ENCODE assay signal across 1 cellular context in the genomic region with DNA sequence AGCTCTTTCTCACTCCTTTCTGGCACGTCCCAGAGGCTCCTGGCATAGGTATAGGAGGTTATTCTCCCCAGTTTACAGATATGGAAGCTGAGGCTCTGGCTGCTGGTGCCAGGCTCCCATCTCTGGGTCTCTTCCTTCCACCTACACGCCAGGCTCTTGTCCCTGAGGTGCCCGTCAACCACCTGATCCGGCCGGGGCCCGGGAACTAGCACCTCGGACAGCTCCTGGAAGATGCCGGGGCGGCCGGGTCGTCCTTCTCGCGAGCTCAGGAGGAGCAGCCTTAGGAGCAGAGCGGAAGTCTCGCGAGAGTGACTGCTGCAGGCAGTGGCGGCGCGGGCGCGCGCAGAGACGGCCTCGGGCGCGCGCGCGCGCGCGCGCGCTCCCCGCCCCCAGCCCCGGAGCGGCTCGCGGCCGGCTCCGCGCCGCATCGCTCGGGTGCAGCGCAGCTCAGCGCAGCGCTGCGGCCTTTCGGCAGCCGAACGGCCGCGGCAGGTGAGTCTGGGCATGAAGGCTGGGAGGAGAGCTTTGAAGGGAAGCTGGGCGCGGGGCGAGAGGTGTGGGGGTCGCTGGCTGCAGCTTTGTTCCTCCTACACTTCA.
TF ChIP-seq lines count a peak whose summit lies in the region.

A gene with protein sequence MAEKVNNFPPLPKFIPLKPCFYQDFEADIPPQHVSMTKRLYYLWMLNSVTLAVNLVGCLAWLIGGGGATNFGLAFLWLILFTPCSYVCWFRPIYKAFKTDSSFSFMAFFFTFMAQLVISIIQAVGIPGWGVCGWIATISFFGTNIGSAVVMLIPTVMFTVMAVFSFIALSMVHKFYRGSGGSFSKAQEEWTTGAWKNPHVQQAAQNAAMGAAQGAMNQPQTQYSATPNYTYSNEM (plus strand): TSS at position 382 of the 597 bp plus-strand sequence. CDS start 16,277 bp downstream, outside the sequence.

TF ChIP-seq in HepG2, 621 proteins besides CTCF, POLR2A, EP300 and RAD21 (continued from another document and continues in another):
- TF ChIP-seq, protein P1, sequence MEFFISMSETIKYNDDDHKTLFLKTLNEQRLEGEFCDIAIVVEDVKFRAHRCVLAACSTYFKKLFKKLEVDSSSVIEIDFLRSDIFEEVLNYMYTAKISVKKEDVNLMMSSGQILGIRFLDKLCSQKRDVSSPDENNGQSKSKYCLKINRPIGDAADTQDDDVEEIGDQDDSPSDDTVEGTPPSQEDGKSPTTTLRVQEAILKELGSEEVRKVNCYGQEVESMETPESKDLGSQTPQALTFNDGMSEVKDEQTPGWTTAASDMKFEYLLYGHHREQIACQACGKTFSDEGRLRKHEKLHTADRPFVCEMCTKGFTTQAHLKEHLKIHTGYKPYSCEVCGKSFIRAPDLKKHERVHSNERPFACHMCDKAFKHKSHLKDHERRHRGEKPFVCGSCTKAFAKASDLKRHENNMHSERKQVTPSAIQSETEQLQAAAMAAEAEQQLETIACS (CRISPR knock-in tag; IDR thresholded peaks at IDR 0.05): peak; percentile 94
- no peak for TF ChIP-seq KAT7 (CRISPR knock-in tag; IDR thresholded peaks at IDR 0.05; ENCODE audit: borderline replicate concordance)
- TF ChIP-seq, protein P2, sequence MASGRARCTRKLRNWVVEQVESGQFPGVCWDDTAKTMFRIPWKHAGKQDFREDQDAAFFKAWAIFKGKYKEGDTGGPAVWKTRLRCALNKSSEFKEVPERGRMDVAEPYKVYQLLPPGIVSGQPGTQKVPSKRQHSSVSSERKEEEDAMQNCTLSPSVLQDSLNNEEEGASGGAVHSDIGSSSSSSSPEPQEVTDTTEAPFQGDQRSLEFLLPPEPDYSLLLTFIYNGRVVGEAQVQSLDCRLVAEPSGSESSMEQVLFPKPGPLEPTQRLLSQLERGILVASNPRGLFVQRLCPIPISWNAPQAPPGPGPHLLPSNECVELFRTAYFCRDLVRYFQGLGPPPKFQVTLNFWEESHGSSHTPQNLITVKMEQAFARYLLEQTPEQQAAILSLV (CRISPR knock-in tag; IDR thresholded peaks at IDR 0.05; ENCODE audit: borderline replicate concordance): no peak
- 0 out of 2 replicates have a peak, but pooled peaks have one; percentile 58 for TF ChIP-seq SP140L (CRISPR knock-in tag; IDR thresholded peaks at IDR 0.05; ENCODE audit: borderline replicate concordance)
- TF ChIP-seq ZNF10 (CRISPR knock-in tag; IDR thresholded peaks at IDR 0.05; ENCODE audit: borderline replicate concordance, low read depth): no peak
- TF ChIP-seq ZMYM3 (CRISPR knock-in tag; IDR thresholded peaks at IDR 0.05): no peak
- TF ChIP-seq CBFB (CRISPR knock-in tag; IDR thresholded peaks at IDR 0.05): peak; percentile 54; the same call in 1 of the 2 replicates
- TF ChIP-seq PHB2 (IDR thresholded peaks at IDR 0.05; ENCODE audit: partially characterized antibody): no peak
- TF ChIP-seq TAF1 (CRISPR knock-in tag; IDR thresholded peaks at IDR 0.05): peak; percentile 15; the same call in 1 of the 2 replicates
- peak; percentile 89 for TF ChIP-seq TMF1 (CRISPR knock-in tag; IDR thresholded peaks at IDR 0.05; ENCODE audit: low read depth)
- TF ChIP-seq ATRX (CRISPR knock-in tag; IDR thresholded peaks at IDR 0.05; ENCODE audit: borderline replicate concordance): no peak
- TF ChIP-seq ZNF253 (CRISPR knock-in tag; IDR thresholded peaks at IDR 0.05; ENCODE audit: borderline replicate concordance): no peak; the same call in 1 of the 2 replicates
- TF ChIP-seq, protein P3, sequence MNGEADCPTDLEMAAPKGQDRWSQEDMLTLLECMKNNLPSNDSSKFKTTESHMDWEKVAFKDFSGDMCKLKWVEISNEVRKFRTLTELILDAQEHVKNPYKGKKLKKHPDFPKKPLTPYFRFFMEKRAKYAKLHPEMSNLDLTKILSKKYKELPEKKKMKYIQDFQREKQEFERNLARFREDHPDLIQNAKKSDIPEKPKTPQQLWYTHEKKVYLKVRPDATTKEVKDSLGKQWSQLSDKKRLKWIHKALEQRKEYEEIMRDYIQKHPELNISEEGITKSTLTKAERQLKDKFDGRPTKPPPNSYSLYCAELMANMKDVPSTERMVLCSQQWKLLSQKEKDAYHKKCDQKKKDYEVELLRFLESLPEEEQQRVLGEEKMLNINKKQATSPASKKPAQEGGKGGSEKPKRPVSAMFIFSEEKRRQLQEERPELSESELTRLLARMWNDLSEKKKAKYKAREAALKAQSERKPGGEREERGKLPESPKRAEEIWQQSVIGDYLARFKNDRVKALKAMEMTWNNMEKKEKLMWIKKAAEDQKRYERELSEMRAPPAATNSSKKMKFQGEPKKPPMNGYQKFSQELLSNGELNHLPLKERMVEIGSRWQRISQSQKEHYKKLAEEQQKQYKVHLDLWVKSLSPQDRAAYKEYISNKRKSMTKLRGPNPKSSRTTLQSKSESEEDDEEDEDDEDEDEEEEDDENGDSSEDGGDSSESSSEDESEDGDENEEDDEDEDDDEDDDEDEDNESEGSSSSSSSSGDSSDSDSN (CRISPR knock-in tag; IDR thresholded peaks at IDR 0.05): peak; percentile 29; the same call in 1 of the 2 replicates
- TF ChIP-seq ZNF20 (CRISPR knock-in tag; IDR thresholded peaks at IDR 0.05): no peak
- TF ChIP-seq ZNF720 (CRISPR knock-in tag; IDR thresholded peaks at IDR 0.05): no peak
- TF ChIP-seq, protein P4, sequence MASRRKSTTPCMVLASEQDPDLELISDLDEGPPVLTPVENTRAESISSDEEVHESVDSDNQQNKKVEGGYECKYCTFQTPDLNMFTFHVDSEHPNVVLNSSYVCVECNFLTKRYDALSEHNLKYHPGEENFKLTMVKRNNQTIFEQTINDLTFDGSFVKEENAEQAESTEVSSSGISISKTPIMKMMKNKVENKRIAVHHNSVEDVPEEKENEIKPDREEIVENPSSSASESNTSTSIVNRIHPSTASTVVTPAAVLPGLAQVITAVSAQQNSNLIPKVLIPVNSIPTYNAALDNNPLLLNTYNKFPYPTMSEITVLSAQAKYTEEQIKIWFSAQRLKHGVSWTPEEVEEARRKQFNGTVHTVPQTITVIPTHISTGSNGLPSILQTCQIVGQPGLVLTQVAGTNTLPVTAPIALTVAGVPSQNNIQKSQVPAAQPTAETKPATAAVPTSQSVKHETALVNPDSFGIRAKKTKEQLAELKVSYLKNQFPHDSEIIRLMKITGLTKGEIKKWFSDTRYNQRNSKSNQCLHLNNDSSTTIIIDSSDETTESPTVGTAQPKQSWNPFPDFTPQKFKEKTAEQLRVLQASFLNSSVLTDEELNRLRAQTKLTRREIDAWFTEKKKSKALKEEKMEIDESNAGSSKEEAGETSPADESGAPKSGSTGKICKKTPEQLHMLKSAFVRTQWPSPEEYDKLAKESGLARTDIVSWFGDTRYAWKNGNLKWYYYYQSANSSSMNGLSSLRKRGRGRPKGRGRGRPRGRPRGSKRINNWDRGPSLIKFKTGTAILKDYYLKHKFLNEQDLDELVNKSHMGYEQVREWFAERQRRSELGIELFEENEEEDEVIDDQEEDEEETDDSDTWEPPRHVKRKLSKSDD (CRISPR knock-in tag; IDR thresholded peaks at IDR 0.05; ENCODE audit: low read depth): peak; percentile 75
- no peak for TF ChIP-seq ZNF562 (CRISPR knock-in tag; IDR thresholded peaks at IDR 0.05; ENCODE audit: borderline replicate concordance)
- no peak for TF ChIP-seq ZNF17 (CRISPR knock-in tag; IDR thresholded peaks at IDR 0.05)
- TF ChIP-seq, protein P5, sequence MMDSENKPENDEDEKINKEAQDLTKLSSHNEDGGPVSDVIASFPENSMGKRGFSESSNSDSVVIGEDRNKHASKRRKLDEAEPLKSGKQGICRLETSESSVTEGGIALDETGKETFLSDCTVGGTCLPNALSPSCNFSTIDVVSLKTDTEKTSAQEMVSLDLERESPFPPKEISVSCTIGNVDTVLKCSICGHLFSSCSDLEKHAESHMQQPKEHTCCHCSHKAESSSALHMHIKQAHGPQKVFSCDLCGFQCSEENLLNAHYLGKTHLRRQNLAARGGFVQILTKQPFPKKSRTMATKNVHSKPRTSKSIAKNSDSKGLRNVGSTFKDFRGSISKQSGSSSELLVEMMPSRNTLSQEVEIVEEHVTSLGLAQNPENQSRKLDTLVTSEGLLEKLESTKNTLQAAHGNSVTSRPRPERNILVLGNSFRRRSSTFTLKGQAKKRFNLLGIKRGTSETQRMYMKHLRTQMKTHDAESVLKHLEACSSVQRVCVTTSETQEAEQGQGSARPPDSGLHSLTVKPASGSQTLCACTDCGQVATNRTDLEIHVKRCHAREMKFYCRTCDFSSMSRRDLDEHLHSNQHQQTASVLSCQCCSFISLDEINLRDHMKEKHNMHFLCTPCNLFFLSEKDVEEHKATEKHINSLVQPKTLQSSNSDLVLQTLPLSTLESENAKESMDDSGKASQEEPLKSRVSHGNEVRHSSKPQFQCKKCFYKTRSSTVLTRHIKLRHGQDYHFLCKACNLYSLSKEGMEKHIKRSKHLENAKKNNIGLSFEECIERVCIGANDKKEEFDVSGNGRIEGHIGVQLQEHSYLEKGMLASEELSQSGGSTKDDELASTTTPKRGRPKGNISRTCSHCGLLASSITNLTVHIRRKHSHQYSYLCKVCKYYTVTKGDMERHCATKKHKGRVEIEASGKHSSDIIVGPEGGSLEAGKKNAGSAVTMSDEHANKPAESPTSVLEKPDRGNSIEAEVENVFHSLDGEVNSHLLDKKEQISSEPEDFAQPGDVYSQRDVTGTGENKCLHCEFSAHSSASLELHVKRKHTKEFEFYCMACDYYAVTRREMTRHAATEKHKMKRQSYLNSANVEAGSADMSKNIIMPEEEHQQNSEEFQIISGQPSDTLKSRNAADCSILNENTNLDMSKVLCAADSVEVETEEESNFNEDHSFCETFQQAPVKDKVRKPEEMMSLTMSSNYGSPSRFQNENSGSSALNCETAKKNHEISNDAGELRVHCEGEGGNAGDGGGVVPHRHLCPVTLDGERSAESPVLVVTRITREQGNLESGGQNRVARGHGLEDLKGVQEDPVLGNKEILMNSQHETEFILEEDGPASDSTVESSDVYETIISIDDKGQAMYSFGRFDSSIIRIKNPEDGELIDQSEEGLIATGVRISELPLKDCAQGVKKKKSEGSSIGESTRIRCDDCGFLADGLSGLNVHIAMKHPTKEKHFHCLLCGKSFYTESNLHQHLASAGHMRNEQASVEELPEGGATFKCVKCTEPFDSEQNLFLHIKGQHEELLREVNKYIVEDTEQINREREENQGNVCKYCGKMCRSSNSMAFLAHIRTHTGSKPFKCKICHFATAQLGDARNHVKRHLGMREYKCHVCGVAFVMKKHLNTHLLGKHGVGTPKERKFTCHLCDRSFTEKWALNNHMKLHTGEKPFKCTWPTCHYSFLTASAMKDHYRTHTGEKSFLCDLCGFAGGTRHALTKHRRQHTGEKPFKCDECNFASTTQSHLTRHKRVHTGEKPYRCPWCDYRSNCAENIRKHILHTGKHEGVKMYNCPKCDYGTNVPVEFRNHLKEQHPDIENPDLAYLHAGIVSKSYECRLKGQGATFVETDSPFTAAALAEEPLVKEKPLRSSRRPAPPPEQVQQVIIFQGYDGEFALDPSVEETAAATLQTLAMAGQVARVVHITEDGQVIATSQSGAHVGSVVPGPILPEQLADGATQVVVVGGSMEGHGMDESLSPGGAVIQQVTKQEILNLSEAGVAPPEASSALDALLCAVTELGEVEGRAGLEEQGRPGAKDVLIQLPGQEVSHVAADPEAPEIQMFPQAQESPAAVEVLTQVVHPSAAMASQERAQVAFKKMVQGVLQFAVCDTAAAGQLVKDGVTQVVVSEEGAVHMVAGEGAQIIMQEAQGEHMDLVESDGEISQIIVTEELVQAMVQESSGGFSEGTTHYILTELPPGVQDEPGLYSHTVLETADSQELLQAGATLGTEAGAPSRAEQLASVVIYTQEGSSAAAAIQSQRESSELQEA (CRISPR knock-in tag; IDR thresholded peaks at IDR 0.05; ENCODE audit: not compliant biosample characterization): no peak
- TF ChIP-seq, protein P6, sequence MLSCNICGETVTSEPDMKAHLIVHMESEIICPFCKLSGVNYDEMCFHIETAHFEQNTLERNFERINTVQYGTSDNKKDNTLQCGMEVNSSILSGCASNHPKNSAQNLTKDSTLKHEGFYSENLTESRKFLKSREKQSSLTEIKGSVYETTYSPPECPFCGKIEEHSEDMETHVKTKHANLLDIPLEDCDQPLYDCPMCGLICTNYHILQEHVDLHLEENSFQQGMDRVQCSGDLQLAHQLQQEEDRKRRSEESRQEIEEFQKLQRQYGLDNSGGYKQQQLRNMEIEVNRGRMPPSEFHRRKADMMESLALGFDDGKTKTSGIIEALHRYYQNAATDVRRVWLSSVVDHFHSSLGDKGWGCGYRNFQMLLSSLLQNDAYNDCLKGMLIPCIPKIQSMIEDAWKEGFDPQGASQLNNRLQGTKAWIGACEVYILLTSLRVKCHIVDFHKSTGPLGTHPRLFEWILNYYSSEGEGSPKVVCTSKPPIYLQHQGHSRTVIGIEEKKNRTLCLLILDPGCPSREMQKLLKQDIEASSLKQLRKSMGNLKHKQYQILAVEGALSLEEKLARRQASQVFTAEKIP (CRISPR knock-in tag; IDR thresholded peaks at IDR 0.05; ENCODE audit: borderline replicate concordance): no peak
- TF ChIP-seq, protein P7, sequence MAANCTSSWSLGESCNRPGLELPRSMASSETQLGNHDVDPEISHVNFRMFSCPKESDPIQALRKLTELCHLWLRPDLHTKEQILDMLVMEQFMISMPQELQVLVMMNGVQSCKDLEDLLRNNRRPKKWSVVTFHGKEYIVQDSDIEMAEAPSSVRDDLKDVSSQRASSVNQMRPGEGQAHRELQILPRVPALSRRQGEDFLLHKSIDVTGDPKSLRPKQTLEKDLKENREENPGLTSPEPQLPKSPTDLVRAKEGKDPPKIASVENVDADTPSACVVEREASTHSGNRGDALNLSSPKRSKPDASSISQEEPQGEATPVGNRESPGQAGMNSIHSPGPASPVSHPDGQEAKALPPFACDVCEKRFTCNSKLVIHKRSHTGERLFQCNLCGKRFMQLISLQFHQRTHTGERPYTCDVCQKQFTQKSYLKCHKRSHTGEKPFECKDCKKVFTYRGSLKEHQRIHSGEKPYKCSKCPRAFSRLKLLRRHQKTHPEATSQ (CRISPR knock-in tag; IDR thresholded peaks at IDR 0.05; ENCODE audit: borderline replicate concordance): no peak
- TF ChIP-seq NR2C2 (CRISPR knock-in tag; IDR thresholded peaks at IDR 0.05; ENCODE audit: borderline replicate concordance): no peak
- 0 out of 2 replicates have a peak, but pooled peaks have one; percentile 55 for TF ChIP-seq ZSCAN25 (CRISPR knock-in tag; IDR thresholded peaks at IDR 0.05)
- TF ChIP-seq ZNF121 (CRISPR knock-in tag; IDR thresholded peaks at IDR 0.05): no peak
- no peak for TF ChIP-seq ZNF33A (CRISPR knock-in tag; IDR thresholded peaks at IDR 0.05; ENCODE audit: borderline replicate concordance)
- no peak for TF ChIP-seq SRSF1 (optimal IDR thresholded peaks at IDR 0.05; ENCODE audit: low read depth, low read length)
- TF ChIP-seq SNAPC2 (CRISPR knock-in tag; IDR thresholded peaks at IDR 0.05): no peak
- TF ChIP-seq RFXANK (CRISPR knock-in tag; IDR thresholded peaks at IDR 0.05): peak; percentile 86
- TF ChIP-seq PLRG1 (conservative IDR thresholded peaks at IDR 0.05): no peak
- no peak for TF ChIP-seq MATR3 (CRISPR knock-in tag; IDR thresholded peaks at IDR 0.05)
- peak; percentile 45; the same call in 1 of the 2 replicates for TF ChIP-seq ZFP1 (CRISPR knock-in tag; IDR thresholded peaks at IDR 0.05)
- no peak for TF ChIP-seq TARDBP (CRISPR knock-in tag; IDR thresholded peaks at IDR 0.05)
- TF ChIP-seq ZNF382 (CRISPR knock-in tag; IDR thresholded peaks at IDR 0.05; ENCODE audit: borderline replicate concordance): no peak
- no peak for TF ChIP-seq ZNF160 (CRISPR knock-in tag; IDR thresholded peaks at IDR 0.05)
- no peak for TF ChIP-seq MAFK (conservative IDR thresholded peaks at IDR 0.05 in 1 of 2, IDR thresholded peaks at IDR 0.05 in 1 of 2; ENCODE audit: low read length in 2 of 2)
- TF ChIP-seq, protein P8, sequence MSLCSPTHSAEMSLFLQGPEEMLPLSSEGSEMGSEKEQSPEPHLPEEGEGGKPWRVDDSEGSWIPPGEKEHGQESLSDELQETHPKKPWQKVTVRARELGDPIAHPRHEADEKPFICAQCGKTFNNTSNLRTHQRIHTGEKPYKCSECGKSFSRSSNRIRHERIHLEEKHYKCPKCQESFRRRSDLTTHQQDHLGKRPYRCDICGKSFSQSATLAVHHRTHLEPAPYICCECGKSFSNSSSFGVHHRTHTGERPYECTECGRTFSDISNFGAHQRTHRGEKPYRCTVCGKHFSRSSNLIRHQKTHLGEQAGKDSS (CRISPR knock-in tag; IDR thresholded peaks at IDR 0.05; ENCODE audit: borderline replicate concordance, low read depth): peak; percentile 66; the same call in 1 of the 2 replicates
